In genomic region chr9:136483589-136484152, GRCh38 we compare ENCODE assay signal across 8 cellular contexts. TPM values are rescaled to one million over a fixed set of nuclear protein-coding genes. Genes with fewer than 3 reads are reported as not detected.
DNase-seq lines count a peak whose midpoint lies in the region; ATAC-seq and TF ChIP-seq lines count a peak whose summit lies in the region.

No MANE protein-coding gene starts in this region.

- H3K9me3 Mint-ChIP-seq in T-cell, result no peaks in the 10 kb centered on the region

- H3K27ac ChIP-seq in left ventricle myocardium inferior (replicated peaks) (peak overlapping the region; percentile 100), prostate gland (peak overlapping the region; percentile 100)

- no peaks in the 10 kb centered on the region for H3K36me3 ChIP-seq in left ventricle myocardium inferior
- no peaks in the 10 kb centered on the region for H3K36me3 ChIP-seq in prostate gland

- CTCF ChIA-PET in T-cell (lab: Charles Lee), result interaction anchor here in 1 of 2 donors (1.1 to 1.2 kb wide), 2 partner anchors 55 to 148 kb away, joined by 4 to 6 read pairs; no protein-coding TSS in a partner anchor

- H3K36me3 Mint-ChIP-seq in T-cell, result peaks cover 7% of the 10 kb centered on the region

- no peaks in the 10 kb centered on the region for H3K27me3 Mint-ChIP-seq in T-cell

- H3K4me1 ChIP-seq in left ventricle myocardium inferior, result peaks cover 64% of the 10 kb centered on the region
- peaks cover 6% of the 10 kb centered on the region for H3K4me1 ChIP-seq in prostate gland (replicated peaks)

- H3K4me3 ChIP-seq in left ventricle myocardium inferior (peak overlapping the region; percentile 99), prostate gland (peak overlapping the region; percentile 46 to 55)

- 1% methylated on average over 62 of the region's 63 CpGs for WGBS in prostate gland

- POLR2A ChIA-PET in T-cell (lab: Charles Lee), result no interaction called here

- intact Hi-C loops in left ventricle myocardium inferior (cut with micrococcal nuclease) (no loop called here), prostate gland (cut with DNase I) (loop anchor here (2.0 kb wide), 1 partner anchor 63 kb away; the partner anchor contains the start of gene NOTCH1)

- peaks cover 34 to 35% (median 34%) of the 10 kb centered on the region in 3 donors for H3K4me1 Mint-ChIP-seq in T-cell

- no peaks in the 10 kb centered on the region for H3K27me3 ChIP-seq in left ventricle myocardium inferior (ENCODE audit: low read depth)
- H3K27me3 ChIP-seq in prostate gland (replicated peaks; ENCODE audit: insufficient read depth), result no peaks in the 10 kb centered on the region

- H3K9me3 ChIP-seq in left ventricle myocardium inferior (replicated peaks) (no peaks in the 10 kb centered on the region), prostate gland (no peaks in the 10 kb centered on the region)

- DNase-seq in NCI-H1417 treated with DMSO at 0.1 percent for 48 hours (lab: John Stamatoyannopoulos, UW) (peak; percentile 79), T-cell (peak; percentile 85 to 98 (median 94)), amniotic epithelial cell (ENCODE audit: low read depth) (peak; percentile 57), left ventricle myocardium inferior (peak; percentile 93), prostate gland (ENCODE audit: low spot score) (peak; percentile 89), ureter (ENCODE audit: low spot score) (peak; percentile 93)

- TF ChIP-seq CTCF in left ventricle myocardium inferior (IDR thresholded peaks at IDR 0.05; ENCODE audit: borderline replicate concordance) (no peak), prostate gland (IDR thresholded peaks at IDR 0.05) (peak in 1 of 4 experiments; percentile 38)

- TF ChIP-seq POLR2A in GM15510 (IDR thresholded peaks at IDR 0.05; ENCODE audit: borderline replicate concordance, extremely low read depth, insufficient read length), result peak; percentile 57
- TF ChIP-seq POLR2A in prostate gland (IDR thresholded peaks at IDR 0.05), result peak; percentile 73

- ATAC-seq in HG02840 (IDR thresholded peaks at IDR 0.05; ENCODE audit: low FRiP score, unreplicated experiment), result peak; percentile 66
- ATAC-seq in T-cell (replicated peaks in 1 of 4), result peak; percentile 65 to 70 (median 69)

- H3K4me3 Mint-ChIP-seq in T-cell, result peak overlapping the region; percentile 78 to 97 (median 94)

- H3K27ac Mint-ChIP-seq in T-cell, result peak overlapping the region; percentile 93 to 97

RNA-seq across cellular contexts. Expression of gene SEC16A, which starts 0.8 kb away (rescaled TPM):
- total RNA-seq in T-cell (10 to 100 TPM; 76.3 to 99.0 (median 92.4) TPM), left ventricle myocardium inferior (23.4 TPM), prostate gland (100 to 1,000 TPM in 1 of 2 donors, 10 to 100 TPM in 1; 94.7 to 111 TPM), ureter (102 TPM)

RNA-seq across cellular contexts. Expression of gene INPP5E, which starts 44.0 kb away (rescaled TPM):
- total RNA-seq in T-cell (10 to 100 TPM; 16.5 to 35.5 (median 31.8) TPM), left ventricle myocardium inferior (10.6 TPM), prostate gland (10 to 100 TPM; 10.7 to 22.7 TPM), ureter (13.5 TPM)

Comparison
In these comparisons a context has a peak if more than half of its experiments do, and no peak if none do; other contexts are left out.
1. Peak in every context shown above with its lines: DNase-seq, ATAC-seq, H3K4me3 ChIP-seq and H3K27ac ChIP-seq.